17 cellular contexts compared by ENCODE assay signal in the genomic region with DNA sequence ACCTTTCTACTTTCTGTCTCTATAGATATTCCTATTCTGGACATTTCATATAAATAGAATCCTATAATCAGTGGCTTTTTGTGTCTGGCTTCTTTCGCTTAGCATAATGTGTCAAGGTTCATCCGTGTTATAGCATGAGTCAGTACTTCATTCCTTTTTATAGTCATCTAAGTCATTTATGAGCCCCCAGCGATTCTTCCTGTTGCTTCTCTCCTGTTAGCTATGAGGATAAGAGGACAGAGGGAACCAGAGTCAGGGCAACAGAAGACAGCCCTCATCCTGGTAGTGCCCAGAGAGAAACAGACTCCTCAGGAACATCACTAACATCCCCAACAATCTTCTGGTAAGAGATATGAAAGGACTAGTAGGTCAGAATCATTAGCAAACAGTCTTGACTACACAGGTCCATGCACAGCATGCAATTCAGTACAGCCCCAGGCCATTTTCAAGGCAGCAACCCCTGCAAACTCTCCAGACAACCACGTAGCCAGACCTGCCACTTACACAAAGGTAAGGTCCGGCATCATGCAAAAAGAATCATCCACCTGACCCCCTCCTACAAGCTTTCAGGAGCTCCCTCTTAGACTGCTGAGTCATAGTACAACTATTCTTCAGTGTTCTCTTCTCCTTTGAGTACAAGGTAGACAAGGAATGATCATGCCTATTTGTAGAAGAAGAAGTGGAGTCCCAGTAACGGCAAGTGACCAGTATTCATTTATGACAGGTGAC.
A peak's percentile ranks its signal among the peaks of the same experiment; 100 is the strongest.
DNase-seq lines count a peak whose midpoint lies in the region; ATAC-seq, FAIRE-seq and TF ChIP-seq lines count a peak whose summit lies in the region.
"Had no signal": no experiment of that assay in that cellular context is flagged by ENCODE, and none has a peak within 500 bp of the region (broad histone marks: within the 10 kb centered on the region; RNA-seq: fewer than 3 reads in every experiment).

No MANE protein-coding gene starts in this region.

- no peak for TF ChIP-seq CTCF in RWPE1 (conservative IDR thresholded peaks at IDR 0.05; ENCODE audit: low read depth)
- TF ChIP-seq CTCF in foreskin keratinocyte (conservative IDR thresholded peaks at IDR 0.05) = no peak
- no peak for TF ChIP-seq CTCF in kidney (IDR thresholded peaks at IDR 0.05; ENCODE audit: borderline replicate concordance, extremely low read depth, insufficient read depth)

- no peak overlapping the region for H3K9ac ChIP-seq in kidney (ENCODE audit: low read length in 2 of 2)
- H3K9ac ChIP-seq: neural progenitor cell had no signal

- H3K9me3 ChIP-seq in kidney (ENCODE audit: control insufficient read depth in 1 of 2, low read length in 2 of 2) = no peaks in the 10 kb centered on the region
- H3K9me3 ChIP-seq: adrenal gland, gastrocnemius medialis, HAP-1, right atrium auricular region had no signal

- no peaks in the 10 kb centered on the region for H3K27me3 ChIP-seq in foreskin keratinocyte
- H3K27me3 ChIP-seq: adrenal gland, gastrocnemius medialis, neural progenitor cell, right atrium auricular region had no signal

- peaks cover 0 to 2% of the 10 kb centered on the region in 2 donors for H3K36me3 ChIP-seq in kidney (ENCODE audit: control insufficient read depth in 1 of 2, insufficient read depth in 2 of 2, low read length in 2 of 2)
- H3K36me3 ChIP-seq: adrenal gland, gastrocnemius medialis, HAP-1, neural progenitor cell, right atrium auricular region had no signal

- ATAC-seq in foreskin keratinocyte (peak; percentile 66), HG03108 (IDR thresholded peaks at IDR 0.05; ENCODE audit: unreplicated experiment) (no peak)
- no peak for ATAC-seq in activated CD4-positive, CD25-positive, alpha-beta regulatory T cell treated with anti-CD3 and anti-CD28 coated beads, Interleukin-2, amount 50 U/mL, for 24 hours

- H3K4me3 ChIP-seq in kidney (ENCODE audit: low read length in 2 of 2) = no peak overlapping the region
- H3K4me3 ChIP-seq: adrenal gland, gastrocnemius medialis, HAP-1, neural progenitor cell, right atrium auricular region had no signal

- POLR2A ChIA-PET in RWPE1 (lab: Yijun Ruan, JAX; ENCODE audit: low non-redundant PET) = no interaction called here

- intact Hi-C loops in kidney (cut with DNase I) = no loop called here

- FAIRE-seq in kidney (lab: Jason Lieb, UNC) = no peak

- in situ Hi-C loops in KBM-7 (cut with MboI; ENCODE audit: low pct_unique_long_range_greater_than_20kb, low sequenced_read_pairs) = no loop called here

- CTCF ChIA-PET in RWPE1 (lab: Yijun Ruan, JAX) = no interaction called here

- H3K27ac ChIP-seq in RWPE1 (no peak overlapping the region), foreskin keratinocyte (no peak overlapping the region), kidney (ENCODE audit: low read depth in 2 of 2, low read length in 2 of 2) (no peak overlapping the region)
- H3K27ac ChIP-seq: adrenal gland, gastrocnemius medialis, neural progenitor cell, right atrium auricular region had no signal

- DNase-seq in ELR (ENCODE audit: low read depth) (peak; percentile 88), RWPE1 (ENCODE audit: low spot score) (peak; percentile 38), foreskin keratinocyte (peak; percentile 44 to 70), renal cortical epithelial cell (ENCODE audit: low read depth) (peak; percentile 75), KBM-7 (no peak), kidney (no peak)
- DNase-seq: activated CD4-positive, CD25-positive, alpha-beta regulatory T cell; activated effector memory CD4-positive, alpha-beta T cell treated with Interleukin-2 at 50 U/mL for 16 hours; AML-193; endodermal cell; gastrocnemius medialis had no signal

- H3K4me1 ChIP-seq in foreskin keratinocyte = peaks cover 6% of the 10 kb centered on the region
- H3K4me1 ChIP-seq in kidney (ENCODE audit: control insufficient read depth in 1 of 2, insufficient read depth in 1 of 2, low read depth in 1 of 2, low read length in 2 of 2) = no peaks in the 10 kb centered on the region
- H3K4me1 ChIP-seq: adrenal gland, gastrocnemius medialis, HAP-1, right atrium auricular region had no signal

Comparison
In these comparisons a context has a peak if more than half of its experiments do, and no peak if none do; other contexts are left out.
1. DNase-seq: peak in ELR (single experiment), RWPE1 (single experiment), foreskin keratinocyte (2 of 2) and renal cortical epithelial cell (single experiment); none in KBM-7 (single experiment) and kidney (single experiment).